16 cellular contexts compared by ENCODE assay signal in genomic region chrX:94676285-94676684, GRCh38.
DNase-seq lines count a peak whose midpoint lies in the region; ATAC-seq and TF ChIP-seq lines count a peak whose summit lies in the region.
"Had no signal": no experiment of that assay in that cellular context is flagged by ENCODE, and none has a peak within 500 bp of the region (broad histone marks: within the 10 kb centered on the region; RNA-seq: fewer than 3 reads in every experiment).

No MANE protein-coding gene starts in this region.

- H3K27me3 ChIP-seq in H9 (ENCODE audit: insufficient read depth, low read length), result no peaks in the 10 kb centered on the region
- H3K27me3 ChIP-seq: Peyer's patch, SJSA1 had no signal

- in situ Hi-C loops in SK-MEL-5 (cut with HindIII; ENCODE audit: low pct_unique_long_range_greater_than_20kb, low sequenced_read_pairs), result no loop called here
- in situ Hi-C loops in GM13976 (cut with MboI; ENCODE audit: low sequenced_read_pairs, unreplicated experiment), result no loop called here

- H3K4ac ChIP-seq in H9 (ENCODE audit: low read depth, low read length), result no peak overlapping the region

- H3K9me3 ChIP-seq in H9 (ENCODE audit: control insufficient read depth, low read depth, low read length), result peaks cover 8% of the 10 kb centered on the region
- H3K9me3 ChIP-seq: Peyer's patch, SJSA1 had no signal

- H3K27me3 Mint-ChIP-seq in H9 (ENCODE audit: low read depth), result no peaks in the 10 kb centered on the region
- no peaks in the 10 kb centered on the region for H3K27me3 Mint-ChIP-seq in neural crest cell (ENCODE audit: low read depth)

- no CpG with 5 or more reads among the region's 2 CpGs for WGBS in H9 (ENCODE audit: extremely low coverage, insufficient read length, low lambda C conversion rate)

- no peak overlapping the region for H3K4me2 ChIP-seq in H9 (ENCODE audit: insufficient read depth, insufficient read length, low read length)

- H3K4me3 Mint-ChIP-seq in H9, result no peak overlapping the region
- H3K4me3 Mint-ChIP-seq in neural crest cell, result no peak overlapping the region

- H3K23ac ChIP-seq in H9 (ENCODE audit: insufficient read length, low read depth, low read length), result no peak overlapping the region

- H3K56ac ChIP-seq in H9 (ENCODE audit: insufficient read length, low read depth, low read length), result no peak overlapping the region

- no peak overlapping the region for H4K91ac ChIP-seq in H9 (ENCODE audit: insufficient read length, low read depth, low read length)

- no peak overlapping the region for H3K14ac ChIP-seq in H9 (ENCODE audit: insufficient read depth, low read length)

- H3K23me2 ChIP-seq in H9 (ENCODE audit: insufficient read length, low read depth, low read length, poor library complexity, severe bottlenecking), result no peaks in the 10 kb centered on the region

- no peaks in the 10 kb centered on the region for H4K20me1 ChIP-seq in H9 (ENCODE audit: control insufficient read depth, insufficient read depth, insufficient read length)

- H2AFZ ChIP-seq in H9 (ENCODE audit: low read length), result no peak overlapping the region

- no peak for DNase-seq in H9
- peak; percentile 14 for DNase-seq in SK-MEL-5 (ENCODE audit: low read depth, low spot score)
- no peak for DNase-seq in neural crest cell (ENCODE audit: low read depth, low spot score)
- DNase-seq in GM13976 (ENCODE audit: low spot score), result no peak
- DNase-seq in T-helper 1 cell, result no peak
- DNase-seq: C1 segment of cervical spinal cord, DMS79 treated with DMSO at 0.1 percent for 48 hours, GOT3, NCI-H1105, NCI-H1694 treated with DMSO at 0.1 percent for 48 hours, NCI-H345, NCI-H524 treated with DMSO at 0.1 percent for 48 hours, Peyer's patch had no signal

- no peak overlapping the region for H2BK120ac ChIP-seq in H9 (ENCODE audit: low read depth, low read length, poor library complexity, severe bottlenecking)

- no peak overlapping the region for H4K8ac ChIP-seq in H9 (replicated peaks; ENCODE audit: insufficient read length, low read depth, low read length)

- no peak for ATAC-seq in HG02852 (IDR thresholded peaks at IDR 0.05; ENCODE audit: unreplicated experiment)

- H3K4me1 ChIP-seq in H9 (ENCODE audit: insufficient read depth, low read length), result 0 out of 2 replicates have a peak, but pooled peaks cover 3% of the 10 kb centered on the region
- H3K4me1 ChIP-seq: Peyer's patch, SJSA1 had no signal

- H2AK5ac ChIP-seq in H9 (ENCODE audit: insufficient read length, low read length), result no peak overlapping the region

- no peak overlapping the region for H3K27ac ChIP-seq in C4-2B
- H3K27ac ChIP-seq in H9 (ENCODE audit: insufficient read length, low read depth, low read length), result no peak overlapping the region
- H3K27ac ChIP-seq: Peyer's patch, SJSA1 had no signal

- H3K18ac ChIP-seq in H9 (ENCODE audit: insufficient read length, low read depth, low read length), result no peak overlapping the region

- no peak overlapping the region for H2BK15ac ChIP-seq in H9 (ENCODE audit: low read depth, low read length)

- H3K9ac ChIP-seq in H9 (ENCODE audit: extremely low read depth, insufficient read length, low read length), result no peak overlapping the region

- H3K4me1 Mint-ChIP-seq in H9 (peaks cover 2 to 22% of the 10 kb centered on the region in 2 experiments; a peak in 3 of 4 replicates), neural crest cell (no peaks in the 10 kb centered on the region)

- peak; percentile 19; the same call in 1 of the 2 replicates for TF ChIP-seq CTCF in C4-2B (conservative IDR thresholded peaks at IDR 0.05)
- TF ChIP-seq CTCF in H9 (conservative IDR thresholded peaks at IDR 0.05), result peak; percentile 60
- peak; percentile 28 for TF ChIP-seq CTCF in neural crest cell (conservative IDR thresholded peaks at IDR 0.05)
- TF ChIP-seq CTCF in GM13976 (IDR thresholded peaks at IDR 0.05; ENCODE audit: borderline replicate concordance, control extremely low read depth, extremely low read depth, insufficient read depth, missing control alignments), result no peak

- H3K9me3 Mint-ChIP-seq in H9 (peaks cover 18 to 41% of the 10 kb centered on the region in 2 experiments; a peak in 4 of 5 replicates), neural crest cell (peaks cover 6% of the 10 kb centered on the region)

- H3K27ac Mint-ChIP-seq in H9, result peak overlapping the region in 1 of 3 experiments; percentile 87; a peak in 1 of 7 replicates
- no peak overlapping the region for H3K27ac Mint-ChIP-seq in neural crest cell (ENCODE audit: unreplicated experiment)

- H4K5ac ChIP-seq in H9 (ENCODE audit: insufficient read length, low read depth, low read length), result no peak overlapping the region

- no peak overlapping the region for H3T11ph ChIP-seq in H9 (ENCODE audit: low read length)

- H3K79me2 ChIP-seq in H9 (ENCODE audit: insufficient read depth, low read length), result peaks cover 16% of the 10 kb centered on the region; the same call in 1 of the 2 replicates

- no peak overlapping the region for H2BK12ac ChIP-seq in H9 (ENCODE audit: insufficient read length, low read depth, low read length)

- H3K79me1 ChIP-seq in H9 (ENCODE audit: insufficient read depth, low read depth, low read length, poor library complexity, severe bottlenecking), result no peaks in the 10 kb centered on the region

- H2BK5ac ChIP-seq in H9 (ENCODE audit: insufficient read length, low read length), result no peak overlapping the region

- H3K36me3 Mint-ChIP-seq in H9 (ENCODE audit: insufficient read depth in 1 of 3, low read depth in 3 of 3), result peaks cover 38 to 93% (median 56%) of the 10 kb centered on the region in 3 experiments
- no peaks in the 10 kb centered on the region for H3K36me3 Mint-ChIP-seq in neural crest cell (ENCODE audit: low read depth)

- no peak overlapping the region for H2BK20ac ChIP-seq in H9 (ENCODE audit: low read depth, low read length, poor library complexity, severe bottlenecking)
